In the genomic region with DNA sequence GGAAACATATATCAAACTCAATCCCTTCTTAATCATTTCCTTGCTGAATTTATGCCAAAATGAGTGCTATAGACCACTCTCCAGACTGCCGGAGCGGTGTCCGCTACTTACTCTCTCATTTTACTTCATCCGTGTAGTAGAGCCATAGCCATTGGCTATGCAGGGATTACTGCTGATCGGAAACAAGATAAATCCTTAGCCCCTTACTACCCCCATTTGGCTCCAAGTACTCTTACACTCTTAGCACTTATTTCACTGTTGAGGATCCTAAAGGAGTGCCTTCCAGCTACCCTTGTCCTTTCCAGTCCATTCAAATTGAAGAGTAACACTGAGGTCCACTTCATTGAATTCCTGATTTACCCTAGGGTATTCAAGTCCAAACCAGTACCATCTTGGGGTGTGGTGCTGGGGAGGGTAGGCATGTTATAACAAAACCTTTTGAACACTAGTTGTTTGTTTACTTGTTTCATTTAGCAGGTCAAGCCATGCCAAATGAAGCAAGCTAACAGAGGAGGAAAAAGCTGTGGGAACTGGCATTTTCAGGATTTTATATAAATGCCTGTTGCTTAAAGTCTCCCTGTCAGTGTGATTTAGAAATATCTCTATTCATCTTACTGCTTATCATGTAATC, we compare ENCODE assay signal across 14 cellular contexts.
"Had no signal": no experiment of that assay in that cellular context is flagged by ENCODE, and none has a peak within 500 bp of the region (broad histone marks: within the 10 kb centered on the region; RNA-seq: fewer than 3 reads in every experiment).

No MANE protein-coding gene starts in this region.

- H3K4me1 ChIP-seq: spleen, stomach had no signal

- H3K9me3 ChIP-seq: ovary, spleen, stomach had no signal

- H3K4me3 ChIP-seq: ovary, spleen, stomach had no signal

- H3K27ac Mint-ChIP-seq: activated CD4-positive, alpha-beta memory T cell treated with anti-CD3 and anti-CD28 coated beads, Interleukin-2, amount 10 ng/mL, durations not matched to agents 7 days and 5 days; activated naive CD4-positive, alpha-beta T cell treated with anti-CD3 and anti-CD28 coated beads, Interleukin-2, amount 50 U/mL, for 72 hours; activated T-cell treated with anti-CD3 and anti-CD28 coated beads, Interleukin-2, amount 50 U/mL, for 24 hours; T-helper 17 cell had no signal

- H3K9me3 Mint-ChIP-seq: endodermal cell had no signal

- H3K27me3 Mint-ChIP-seq: activated CD4-positive, alpha-beta memory T cell treated with anti-CD3 and anti-CD28 coated beads, Interleukin-2, amount 10 ng/mL, durations not matched to agents 7 days and 5 days; activated T-cell treated with anti-CD3 and anti-CD28 coated beads, Interleukin-2, amount 50 U/mL, for 24 hours; T-helper 17 cell had no signal

- H3K36me3 ChIP-seq: ovary, spleen, stomach, WERI-Rb-1 had no signal

- H3K36me3 Mint-ChIP-seq: activated naive CD4-positive, alpha-beta T cell treated with anti-CD3 and anti-CD28 coated beads, Interleukin-2, amount 50 U/mL, for 72 hours had no signal

- H3K27me3 ChIP-seq: ovary, spleen, stomach had no signal

- H3K4me1 Mint-ChIP-seq: activated CD4-positive, alpha-beta memory T cell treated with anti-CD3 and anti-CD28 coated beads, Interleukin-2, amount 10 ng/mL, durations not matched to agents 7 days and 5 days; T-helper 17 cell had no signal

- H3K27ac ChIP-seq: ovary, spleen, stomach, WERI-Rb-1 had no signal

- H3K4me3 Mint-ChIP-seq: activated CD4-positive, alpha-beta memory T cell treated with anti-CD3 and anti-CD28 coated beads, Interleukin-2, amount 10 ng/mL, durations not matched to agents 7 days and 5 days; activated T-cell treated with anti-CD3 and anti-CD28 coated beads, Interleukin-2, amount 50 U/mL, for 24 hours; endodermal cell; T-helper 17 cell had no signal

- ATAC-seq: activated naive CD4-positive, alpha-beta T cell treated with anti-CD3 and anti-CD28 coated beads, Interleukin-2, amount 50 U/mL, for 72 hours; esophagus mucosa; sciatic nerve; T-helper 17 cell had no signal

- DNase-seq: activated CD4-positive, alpha-beta memory T cell treated with anti-CD3 and anti-CD28 coated beads, Interleukin-2, amount 10 ng/mL, durations not matched to agents 7 days and 5 days; activated CD4-positive, alpha-beta T cell treated with anti-CD3 and anti-CD28 coated beads for 4 hours; activated effector memory CD4-positive, alpha-beta T cell treated with Interleukin-2 at 50 U/mL for 16 hours; activated T-cell treated with anti-CD3 and anti-CD28 coated beads, Interleukin-2, amount 50 U/mL, for 24 hours; endodermal cell; kidney glomerular epithelial cell; ovary; spleen; stomach; T-helper 17 cell; WERI-Rb-1 had no signal
